28 cellular contexts compared by ENCODE assay signal in genomic region chr4:152064753-152065152, GRCh38.
A peak's percentile ranks its signal among the peaks of the same experiment; 100 is the strongest.
DNase-seq lines count a peak whose midpoint lies in the region; ATAC-seq and TF ChIP-seq lines count a peak whose summit lies in the region.
"Had no signal": no experiment of that assay in that cellular context is flagged by ENCODE, and none has a peak within 500 bp of the region (broad histone marks: within the 10 kb centered on the region; RNA-seq: fewer than 3 reads in every experiment).

No MANE protein-coding gene starts in this region.

- H3K9me3 Mint-ChIP-seq in CD4-positive, alpha-beta memory T cell, result peaks cover 0 to 2% (median 0%) of the 10 kb centered on the region in 8 donors
- H3K9me3 Mint-ChIP-seq: activated B cell treated with CpG ODN at 0.5 μM for 24 hours had no signal

- no peak overlapping the region for H3K4me3 Mint-ChIP-seq in CD4-positive, alpha-beta memory T cell
- no peak overlapping the region for H3K4me3 Mint-ChIP-seq in T-helper 17 cell
- H3K4me3 Mint-ChIP-seq: activated B cell treated with CpG ODN at 0.5 μM for 24 hours; naive B cell; stimulated activated naive CD8-positive, alpha-beta T cell treated with anti-CD3 and anti-CD28 coated beads, Interleukin-15, amount 100 ng/mL, for 72 hours had no signal

- DNase-seq in CD4-positive, alpha-beta memory T cell, result no peak
- DNase-seq in T-helper 17 cell (no peak), left ventricle myocardium inferior (no peak), putamen (ENCODE audit: low spot score) (peak; percentile 30), NCI-H1930 (lab: John Stamatoyannopoulos, UW) (no peak), WERI-Rb-1 (no peak)
- DNase-seq: activated B cell treated with CpG ODN at 0.5 μM for 24 hours; activated naive CD4-positive, alpha-beta T cell treated with Interleukin-2 at 50 U/mL for 16 hours; amniotic stem cell; C1 segment of cervical spinal cord; dermis blood vessel endothelial cell; EL; gastrocnemius medialis; KBM-7; left lung; naive B cell; NCI-H1417 treated with DMSO at 0.1 percent for 48 hours; NCI-H510A; stimulated activated CD4-positive, alpha-beta T cell treated with anti-CD3 and anti-CD28 coated beads, Interleukin-1b, Interleukin-23, amount 100 ng/mL, for 48 hours; stimulated activated CD8-positive, alpha-beta memory T cell treated with anti-CD3 and anti-CD28 coated beads, Interleukin-4, amount 100 ng/mL, for 48 hours; stimulated activated naive CD8-positive, alpha-beta T cell treated with anti-CD3 and anti-CD28 coated beads, Interleukin-15, amount 100 ng/mL, for 72 hours; thyroid gland had no signal

- no peak for ATAC-seq in T-helper 17 cell
- ATAC-seq in GM21515 (IDR thresholded peaks at IDR 0.05; ENCODE audit: unreplicated experiment), result no peak
- ATAC-seq: left lung, Panc1 had no signal

- H3K36me3 ChIP-seq in CD4-positive, alpha-beta memory T cell (ENCODE audit: insufficient read depth, low read length), result no peaks in the 10 kb centered on the region
- H3K36me3 ChIP-seq in left ventricle myocardium inferior (no peaks in the 10 kb centered on the region), WERI-Rb-1 (no peaks in the 10 kb centered on the region)
- H3K36me3 ChIP-seq: cardiac muscle cell, gastrocnemius medialis, left lung, thyroid gland had no signal

- no peaks in the 10 kb centered on the region for H3K36me3 Mint-ChIP-seq in CD4-positive, alpha-beta memory T cell
- no peaks in the 10 kb centered on the region for H3K36me3 Mint-ChIP-seq in T-helper 17 cell (ENCODE audit: low read depth)
- H3K36me3 Mint-ChIP-seq: naive B cell had no signal

- H3K27ac Mint-ChIP-seq in CD4-positive, alpha-beta memory T cell, result peak overlapping the region in 4 of 7 donors; percentile 41 to 82 (median 55)
- H3K27ac Mint-ChIP-seq in T-helper 17 cell, result peak overlapping the region; percentile 35
- H3K27ac Mint-ChIP-seq: activated B cell treated with CpG ODN at 0.5 μM for 24 hours; stimulated activated naive CD8-positive, alpha-beta T cell treated with anti-CD3 and anti-CD28 coated beads, Interleukin-15, amount 100 ng/mL, for 72 hours had no signal

- H3K4me1 ChIP-seq in CD4-positive, alpha-beta memory T cell (ENCODE audit: insufficient read depth, low read length), result peaks cover 47% of the 10 kb centered on the region
- H3K4me1 ChIP-seq in left ventricle myocardium inferior, result peaks cover 23% of the 10 kb centered on the region
- H3K4me1 ChIP-seq: left lung, thyroid gland had no signal

- no peaks in the 10 kb centered on the region for H3K27me3 Mint-ChIP-seq in CD4-positive, alpha-beta memory T cell
- H3K27me3 Mint-ChIP-seq in T-helper 17 cell, result no peaks in the 10 kb centered on the region
- H3K27me3 Mint-ChIP-seq: stimulated activated naive CD8-positive, alpha-beta T cell treated with anti-CD3 and anti-CD28 coated beads, Interleukin-15, amount 100 ng/mL, for 72 hours had no signal

- no peaks in the 10 kb centered on the region for H3K27me3 ChIP-seq in CD4-positive, alpha-beta memory T cell (ENCODE audit: insufficient read depth, low read length)
- H3K27me3 ChIP-seq in left ventricle myocardium inferior (ENCODE audit: low read depth) (no peaks in the 10 kb centered on the region), WERI-Rb-1 (ENCODE audit: insufficient read depth, low read depth, severe bottlenecking) (peaks cover 33% of the 10 kb centered on the region)
- H3K27me3 ChIP-seq: cardiac muscle cell, gastrocnemius medialis, hepatocyte, left lung, thyroid gland had no signal

- TF ChIP-seq CTCF in left ventricle myocardium inferior (IDR thresholded peaks at IDR 0.05; ENCODE audit: borderline replicate concordance) (no peak), WERI-Rb-1 (IDR thresholded peaks at IDR 0.05; ENCODE audit: low read depth, low read length) (no peak)

- intact Hi-C loops in CD4-positive, alpha-beta memory T cell (cut with micrococcal nuclease), result loop anchor here (1.0 to 5.0 kb wide), 6 partner anchors 36 to 702 kb away; no protein-coding TSS in a partner anchor
- intact Hi-C loops in left ventricle myocardium inferior (cut with micrococcal nuclease), result no loop called here

- H3K27ac ChIP-seq in CD4-positive, alpha-beta memory T cell (ENCODE audit: low read depth, low read length), result no peak overlapping the region
- H3K27ac ChIP-seq in left ventricle myocardium inferior (replicated peaks), result peak overlapping the region; percentile 36
- H3K27ac ChIP-seq in WERI-Rb-1, result no peak overlapping the region
- H3K27ac ChIP-seq: cardiac muscle cell, hepatocyte, left lung, thyroid gland had no signal

- POLR2A ChIA-PET in CD4-positive, alpha-beta memory T cell (lab: Charles Lee; ENCODE audit: partially characterized antibody), result interaction anchor here (1.0 to 2.5 kb wide), 7 partner anchors 8 to 191 kb away, joined by 3 to 25 read pairs (median 4); no protein-coding TSS in a partner anchor

- CTCF ChIA-PET in CD4-positive, alpha-beta memory T cell (lab: Charles Lee; ENCODE audit: partially characterized antibody), result interaction anchor here (0.7 to 1.9 kb wide), 10 partner anchors 10 to 321 kb away, joined by 3 to 14 read pairs (median 4); no protein-coding TSS in a partner anchor

- H3K4me1 Mint-ChIP-seq in CD4-positive, alpha-beta memory T cell, result peaks cover 35 to 62% (median 43%) of the 10 kb centered on the region in 4 donors
- peaks cover 26% of the 10 kb centered on the region for H3K4me1 Mint-ChIP-seq in T-helper 17 cell
- H3K4me1 Mint-ChIP-seq: activated B cell treated with CpG ODN at 0.5 μM for 24 hours, naive B cell had no signal

- H3K4me3 ChIP-seq in CD4-positive, alpha-beta memory T cell (ENCODE audit: low read length in 2 of 2), result no peak overlapping the region
- no peak overlapping the region for H3K4me3 ChIP-seq in left ventricle myocardium inferior
- no peak overlapping the region for H3K4me3 ChIP-seq in WERI-Rb-1 (ENCODE audit: low read depth, low read length)
- H3K4me3 ChIP-seq: cardiac muscle cell, GM12878, hepatocyte, left lung, smooth muscle cell, thyroid gland had no signal

- H3K9me3 ChIP-seq in CD4-positive, alpha-beta memory T cell (ENCODE audit: control insufficient read depth in 1 of 2, low read length in 2 of 2), result no peaks in the 10 kb centered on the region
- H3K9me3 ChIP-seq in T-helper 17 cell (ENCODE audit: control insufficient read depth, low read length, poor library complexity, severe bottlenecking) (no peaks in the 10 kb centered on the region), left ventricle myocardium inferior (replicated peaks) (no peaks in the 10 kb centered on the region), WERI-Rb-1 (ENCODE audit: severe bottlenecking) (no peaks in the 10 kb centered on the region)
- H3K9me3 ChIP-seq: gastrocnemius medialis, left lung, thyroid gland had no signal
